Comparison of ENCODE assay signal across 10 cellular contexts in the genomic region with DNA sequence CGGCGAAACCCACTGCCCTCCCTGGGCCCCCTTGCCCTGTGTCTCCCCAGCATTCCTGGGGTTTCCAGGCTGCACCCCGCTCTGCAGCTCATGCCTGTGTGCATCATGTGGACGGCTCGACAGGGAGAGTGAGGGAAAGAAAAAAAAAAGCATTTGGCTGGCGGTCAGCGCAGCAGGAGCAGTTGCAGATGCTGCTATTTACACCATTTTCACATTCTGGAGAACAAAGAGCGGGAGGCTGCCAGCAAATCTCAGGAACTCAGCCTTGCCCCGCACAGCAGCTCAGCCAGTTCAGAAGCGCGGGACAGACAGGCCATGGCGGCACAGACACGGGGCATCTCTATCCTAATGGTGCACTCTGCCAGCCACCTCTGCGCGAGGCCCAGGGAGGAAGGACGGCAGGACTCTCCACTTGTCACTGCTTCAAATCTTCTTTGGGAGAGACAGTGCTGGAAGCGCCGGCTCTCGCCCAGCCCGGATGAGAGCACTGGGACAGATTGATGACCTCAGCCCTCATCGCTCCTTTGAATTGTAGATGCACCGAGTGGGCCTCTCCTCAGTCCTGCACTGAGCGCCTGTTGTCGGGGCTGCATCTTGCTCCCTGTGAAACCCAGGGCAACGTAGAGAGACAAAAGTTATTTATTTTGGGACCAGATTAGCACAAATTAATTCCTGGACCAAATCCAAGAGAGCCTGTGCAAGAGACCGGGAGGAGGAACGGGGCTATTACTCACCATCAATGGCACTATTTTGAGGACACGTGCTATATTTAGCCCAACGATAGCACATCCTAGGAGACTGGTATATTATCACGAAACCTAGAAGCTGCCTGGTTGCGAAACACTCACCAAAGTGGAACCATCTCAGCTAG.
DNase-seq lines count a peak whose midpoint lies in the region; ATAC-seq and TF ChIP-seq lines count a peak whose summit lies in the region.
"Had no signal": no experiment of that assay in that cellular context is flagged by ENCODE, and none has a peak within 500 bp of the region (broad histone marks: within the 10 kb centered on the region; RNA-seq: fewer than 3 reads in every experiment).

No MANE protein-coding gene starts in this region.

- H3K4me3 ChIP-seq in HUES48 (ENCODE audit: low read depth, low read length): peak overlapping the region; percentile 17; the same call in 1 of the 2 replicates
- peak overlapping the region; percentile 31 for H3K4me3 ChIP-seq in brain microvascular endothelial cell (ENCODE audit: low read depth, low read length)
- peak overlapping the region; percentile 50 for H3K4me3 ChIP-seq in iPS-20b (ENCODE audit: low read length)
- H3K4me3 ChIP-seq in smooth muscle cell: peak overlapping the region; percentile 40
- H3K4me3 ChIP-seq in BE2C (ENCODE audit: low read depth, low read length): no peak overlapping the region

- CTCF ChIA-PET in activated CD4-positive, alpha-beta T cell treated with anti-CD3 and anti-CD28 coated beads for 36 hours (lab: Charles Lee): no interaction called here

- peaks cover 7% of the 10 kb centered on the region for H3F3A ChIP-seq in smooth muscle cell (ENCODE audit: low read depth)

- H3K27me3 ChIP-seq in HUES48 (ENCODE audit: control insufficient read depth, insufficient read depth, low read length) (0 out of 2 replicates have a peak, but pooled peaks cover 4% of the 10 kb centered on the region), brain microvascular endothelial cell (replicated peaks) (no peaks in the 10 kb centered on the region), iPS-20b (ENCODE audit: insufficient read depth, low read length) (peaks cover 6% of the 10 kb centered on the region; the same call in 1 of the 2 replicates), smooth muscle cell (ENCODE audit: low read depth) (no peaks in the 10 kb centered on the region), BE2C (no peaks in the 10 kb centered on the region)

- H2AFZ ChIP-seq in smooth muscle cell (ENCODE audit: low read depth): peak overlapping the region; percentile 28

- in situ Hi-C loops in brain microvascular endothelial cell (cut with HindIII; ENCODE audit: low pct_ligation_motif_present, low sequenced_read_pairs): no loop called here

- ATAC-seq in HG03571 (IDR thresholded peaks at IDR 0.05; ENCODE audit: unreplicated experiment): no peak
- ATAC-seq in omental fat pad (ENCODE audit: low FRiP score): no peak
- ATAC-seq in activated CD4-positive, alpha-beta T cell treated with anti-CD3 and anti-CD28 coated beads for 36 hours: no peak

- peaks cover 13% of the 10 kb centered on the region; the same call in 1 of the 2 replicates for H3K4me1 ChIP-seq in HUES48 (ENCODE audit: control insufficient read depth, insufficient read depth, low read length)
- H3K4me1 ChIP-seq in iPS-20b (ENCODE audit: insufficient read depth, low read length): peaks cover 6% of the 10 kb centered on the region; the same call in 1 of the 2 replicates
- peaks cover 3% of the 10 kb centered on the region for H3K4me1 ChIP-seq in smooth muscle cell (ENCODE audit: low read depth)
- no peaks in the 10 kb centered on the region for H3K4me1 ChIP-seq in BE2C

- POLR2A ChIA-PET in activated CD4-positive, alpha-beta T cell treated with anti-CD3 and anti-CD28 coated beads for 36 hours (lab: Charles Lee): no interaction called here

- no peaks in the 10 kb centered on the region for H3K79me2 ChIP-seq in smooth muscle cell (ENCODE audit: low read depth)

- no peak overlapping the region for H3K27ac Mint-ChIP-seq in activated CD4-positive, alpha-beta T cell treated with anti-CD3 and anti-CD28 coated beads for 36 hours
- H3K27ac Mint-ChIP-seq: activated T-helper 2 cell treated with anti-CD3 and anti-CD28 coated beads, Interferon-gamma antibody, Interleukin-2, Interleukin-4, amounts not matched to agents 10 μg/mL and 5 μg/mL and 100 μg/mL, durations not matched to agents 14 hours and 24 hours and 36 hours had no signal

- H3K36me3 Mint-ChIP-seq in activated CD4-positive, alpha-beta T cell treated with anti-CD3 and anti-CD28 coated beads for 36 hours (ENCODE audit: low read depth): no peaks in the 10 kb centered on the region

- intact Hi-C loops in activated CD4-positive, alpha-beta T cell treated with anti-CD3 and anti-CD28 coated beads for 36 hours (cut with DNase I, micrococcal nuclease): no loop called here

- no peak overlapping the region for H3K4me3 Mint-ChIP-seq in activated CD4-positive, alpha-beta T cell treated with anti-CD3 and anti-CD28 coated beads for 36 hours

- H3K36me3 ChIP-seq in HUES48 (ENCODE audit: control insufficient read depth, insufficient read depth, low read length) (no peaks in the 10 kb centered on the region), brain microvascular endothelial cell (replicated peaks) (no peaks in the 10 kb centered on the region), iPS-20b (ENCODE audit: insufficient read depth, low read depth, low read length) (no peaks in the 10 kb centered on the region), smooth muscle cell (ENCODE audit: low read depth) (no peaks in the 10 kb centered on the region), BE2C (no peaks in the 10 kb centered on the region)

- H3K9me3 ChIP-seq in HUES48 (ENCODE audit: control insufficient read depth, insufficient read depth, low read length) (no peaks in the 10 kb centered on the region), iPS-20b (ENCODE audit: insufficient read depth, low read depth, low read length) (no peaks in the 10 kb centered on the region), smooth muscle cell (replicated peaks; ENCODE audit: low read depth) (no peaks in the 10 kb centered on the region), BE2C (no peaks in the 10 kb centered on the region)

- peaks cover 10% of the 10 kb centered on the region for H3K27me3 Mint-ChIP-seq in activated CD4-positive, alpha-beta T cell treated with anti-CD3 and anti-CD28 coated beads for 36 hours

- DNase-seq in brain microvascular endothelial cell (peak; percentile 21), smooth muscle cell (lab: John Stamatoyannopoulos, UW; ENCODE audit: unreplicated experiment) (peak; percentile 38), omental fat pad (ENCODE audit: low spot score) (no peak), BE2C (no peak)
- no peak for DNase-seq in activated CD4-positive, alpha-beta T cell treated with anti-CD3 and anti-CD28 coated beads for 36 hours

- WGBS in smooth muscle cell (ENCODE audit: low lambda C conversion rate): 17% methylated on average over 31 of the region's 31 CpGs

- H3K9me3 Mint-ChIP-seq in activated CD4-positive, alpha-beta T cell treated with anti-CD3 and anti-CD28 coated beads for 36 hours (ENCODE audit: low read depth): no peaks in the 10 kb centered on the region
- H3K9me3 Mint-ChIP-seq: activated T-helper 2 cell treated with anti-CD3 and anti-CD28 coated beads, Interferon-gamma antibody, Interleukin-2, Interleukin-4, amounts not matched to agents 10 μg/mL and 5 μg/mL and 100 μg/mL, durations not matched to agents 14 hours and 24 hours and 36 hours had no signal

- H3K4me1 Mint-ChIP-seq in activated CD4-positive, alpha-beta T cell treated with anti-CD3 and anti-CD28 coated beads for 36 hours: no peaks in the 10 kb centered on the region

- no peaks in the 10 kb centered on the region for H4K20me1 ChIP-seq in smooth muscle cell (ENCODE audit: low read depth)

- H3K4me2 ChIP-seq in smooth muscle cell: peak overlapping the region; percentile 85

- TF ChIP-seq CTCF in brain microvascular endothelial cell (IDR thresholded peaks at IDR 0.05; ENCODE audit: low read depth, low read length, missing control alignments) (no peak), smooth muscle cell (IDR thresholded peaks at IDR 0.05; ENCODE audit: borderline replicate concordance, insufficient read depth, poor library complexity, severe bottlenecking) (no peak), omental fat pad (IDR thresholded peaks at IDR 0.05) (no peak), BE2C (IDR thresholded peaks at IDR 0.05; ENCODE audit: low read depth, low read length) (no peak)

- H3K27ac ChIP-seq in HUES48 (ENCODE audit: low read depth, low read length): peak overlapping the region; percentile 76
- no peak overlapping the region for H3K27ac ChIP-seq in brain microvascular endothelial cell
- H3K27ac ChIP-seq in iPS-20b (ENCODE audit: low read length): no peak overlapping the region
- peak overlapping the region; percentile 93 for H3K27ac ChIP-seq in smooth muscle cell (ENCODE audit: low read depth)
- H3K27ac ChIP-seq: RWPE1 had no signal

- H3K9ac ChIP-seq in HUES48 (ENCODE audit: low read depth, low read length): peak overlapping the region; percentile 49
- H3K9ac ChIP-seq in iPS-20b (ENCODE audit: low read depth, low read length): peak overlapping the region; percentile 63; the same call in 1 of the 2 replicates
- peak overlapping the region; percentile 89 for H3K9ac ChIP-seq in smooth muscle cell (ENCODE audit: low read depth)

Comparison
In these comparisons a context has a peak if more than half of its experiments do, and no peak if none do; other contexts are left out.
1. H3K27ac ChIP-seq: peak in HUES48 (single experiment) and smooth muscle cell (single experiment); none in brain microvascular endothelial cell (single experiment) and iPS-20b (single experiment).
2. DNase-seq: peak in brain microvascular endothelial cell (single experiment) and smooth muscle cell (single experiment); none in omental fat pad (single experiment), BE2C (single experiment) and activated CD4-positive, alpha-beta T cell treated with anti-CD3 and anti-CD28 coated beads for 36 hours (single experiment).
3. Peak in every context shown above with its lines, with median percentiles within 50 percentile points of each other: H3K9ac ChIP-seq.